ENCODE assay signal across 16 cellular contexts in genomic region chr11:122246885-122247284, GRCh38.
"Had no signal": no experiment of that assay in that cellular context is flagged by ENCODE, and none has a peak within 500 bp of the region (broad histone marks: within the 10 kb centered on the region; RNA-seq: fewer than 3 reads in every experiment).

No MANE protein-coding gene starts in this region.

- H3K4me1 Mint-ChIP-seq: naive B cell had no signal

- H3K36me3 ChIP-seq: neutrophil, right atrium auricular region had no signal

- H3K36me3 Mint-ChIP-seq: naive B cell had no signal

- H3K27ac ChIP-seq: coronary artery, neutrophil, right atrium auricular region had no signal

- H3K4me3 Mint-ChIP-seq: naive B cell had no signal

- ATAC-seq: left cardiac atrium had no signal

- H3K27ac Mint-ChIP-seq: activated T-helper 2 cell treated with anti-CD3 and anti-CD28 coated beads, Interferon-gamma antibody, Interleukin-2, Interleukin-4, amounts not matched to agents 10 μg/mL and 5 μg/mL and 100 μg/mL, durations not matched to agents 14 hours and 24 hours and 36 hours had no signal

- H3K9me3 ChIP-seq: neutrophil, right atrium auricular region had no signal

- H3K27me3 ChIP-seq: neutrophil, right atrium auricular region had no signal

- H3K4me3 ChIP-seq: coronary artery, lung, right atrium auricular region, smooth muscle cell had no signal

- H3K4me1 ChIP-seq: right atrium auricular region had no signal

- H3K4me2 ChIP-seq: smooth muscle cell had no signal

- H3K9me3 Mint-ChIP-seq: activated T-helper 2 cell treated with anti-CD3 and anti-CD28 coated beads, Interferon-gamma antibody, Interleukin-2, Interleukin-4, amounts not matched to agents 10 μg/mL and 5 μg/mL and 100 μg/mL, durations not matched to agents 14 hours and 24 hours and 36 hours had no signal

- DNase-seq: activated CD4-positive, alpha-beta T cell treated with anti-CD3 and anti-CD28 coated beads, Interleukin-2, amount 50 U/mL, for 1 hour; activated naive CD4-positive, alpha-beta T cell treated with anti-CD3 and anti-CD28 coated beads, Interleukin-2, amount 50 U/mL, for 16 hours; central memory CD4-positive, alpha-beta T cell; effector CD8-positive, alpha-beta T cell; hypothalamus; left cardiac atrium; midbrain; naive B cell; posterior cingulate gyrus; T1000 had no signal
